In the genomic region with DNA sequence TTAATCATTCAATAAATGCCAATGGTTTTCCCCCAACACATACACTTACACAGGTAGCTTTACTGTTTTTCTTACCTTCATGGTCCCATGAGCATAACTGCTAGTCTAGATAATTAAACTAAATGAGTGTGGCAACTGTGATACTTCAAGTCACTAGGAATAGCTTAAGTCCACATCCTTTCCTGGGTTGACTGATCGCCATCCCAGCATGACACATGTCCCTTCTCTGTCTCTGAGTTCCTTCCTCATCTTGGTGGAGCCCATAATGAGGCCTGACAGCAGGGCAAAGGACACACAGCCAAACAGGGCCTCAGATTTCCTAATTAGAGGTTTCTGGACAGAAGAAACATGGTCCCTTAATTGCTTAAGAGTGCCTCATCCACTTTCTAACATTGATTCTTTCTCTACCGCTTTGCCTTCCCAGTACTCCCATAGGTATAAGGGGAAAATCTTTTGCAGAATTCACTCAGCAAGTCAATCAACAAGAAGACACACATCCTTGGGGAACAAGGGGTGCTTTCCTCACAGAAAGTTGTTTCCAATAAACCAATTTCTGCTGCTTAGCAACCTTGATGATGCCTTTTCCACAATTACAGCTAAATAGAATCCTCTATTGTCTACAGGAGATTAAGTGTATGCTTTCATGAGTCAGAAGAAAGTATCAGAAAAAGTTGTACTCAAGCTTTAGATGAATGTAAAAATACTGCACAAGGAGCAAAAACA, we compare ENCODE assay signal across 1 cellular context.
TF ChIP-seq lines count a peak whose summit lies in the region.

No MANE protein-coding gene starts in this region.

TF ChIP-seq in HepG2, 621 proteins besides CTCF, POLR2A, EP300 and RAD21 (continued from another document):
- TF ChIP-seq THRA (CRISPR knock-in tag; IDR thresholded peaks at IDR 0.05; ENCODE audit: borderline replicate concordance) (no peak), CBX1 (IDR thresholded peaks at IDR 0.05; ENCODE audit: low read depth) (no peak), REXO4 (CRISPR knock-in tag; IDR thresholded peaks at IDR 0.05; ENCODE audit: borderline replicate concordance) (no peak), ASH2L (IDR thresholded peaks at IDR 0.05; ENCODE audit: insufficient read length, low read depth, low read length) (no peak), NCOA5 (CRISPR knock-in tag; IDR thresholded peaks at IDR 0.05) (no peak), NCOA2 (CRISPR knock-in tag; IDR thresholded peaks at IDR 0.05) (no peak), SP1 (IDR thresholded peaks at IDR 0.05) (no peak), SP1 (CRISPR knock-in tag; IDR thresholded peaks at IDR 0.05) (no peak), ZNF121 (CRISPR knock-in tag; IDR thresholded peaks at IDR 0.05) (no peak), KDM1A (CRISPR knock-in tag; IDR thresholded peaks at IDR 0.05) (no peak), ZFY (CRISPR knock-in tag; IDR thresholded peaks at IDR 0.05) (no peak), EEA1 (CRISPR knock-in tag; IDR thresholded peaks at IDR 0.05; ENCODE audit: borderline replicate concordance) (no peak), RAD51 (IDR thresholded peaks at IDR 0.05; ENCODE audit: borderline replicate concordance) (no peak)
- TF ChIP-seq, protein P1, sequence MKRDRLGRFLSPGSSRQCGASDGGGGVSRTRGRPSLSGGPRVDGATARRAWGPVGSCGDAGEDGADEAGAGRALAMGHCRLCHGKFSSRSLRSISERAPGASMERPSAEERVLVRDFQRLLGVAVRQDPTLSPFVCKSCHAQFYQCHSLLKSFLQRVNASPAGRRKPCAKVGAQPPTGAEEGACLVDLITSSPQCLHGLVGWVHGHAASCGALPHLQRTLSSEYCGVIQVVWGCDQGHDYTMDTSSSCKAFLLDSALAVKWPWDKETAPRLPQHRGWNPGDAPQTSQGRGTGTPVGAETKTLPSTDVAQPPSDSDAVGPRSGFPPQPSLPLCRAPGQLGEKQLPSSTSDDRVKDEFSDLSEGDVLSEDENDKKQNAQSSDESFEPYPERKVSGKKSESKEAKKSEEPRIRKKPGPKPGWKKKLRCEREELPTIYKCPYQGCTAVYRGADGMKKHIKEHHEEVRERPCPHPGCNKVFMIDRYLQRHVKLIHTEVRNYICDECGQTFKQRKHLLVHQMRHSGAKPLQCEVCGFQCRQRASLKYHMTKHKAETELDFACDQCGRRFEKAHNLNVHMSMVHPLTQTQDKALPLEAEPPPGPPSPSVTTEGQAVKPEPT (CRISPR knock-in tag; IDR thresholded peaks at IDR 0.05; ENCODE audit: low read depth): no peak
